Comparison of ENCODE assay signal across 25 cellular contexts in the genomic region with DNA sequence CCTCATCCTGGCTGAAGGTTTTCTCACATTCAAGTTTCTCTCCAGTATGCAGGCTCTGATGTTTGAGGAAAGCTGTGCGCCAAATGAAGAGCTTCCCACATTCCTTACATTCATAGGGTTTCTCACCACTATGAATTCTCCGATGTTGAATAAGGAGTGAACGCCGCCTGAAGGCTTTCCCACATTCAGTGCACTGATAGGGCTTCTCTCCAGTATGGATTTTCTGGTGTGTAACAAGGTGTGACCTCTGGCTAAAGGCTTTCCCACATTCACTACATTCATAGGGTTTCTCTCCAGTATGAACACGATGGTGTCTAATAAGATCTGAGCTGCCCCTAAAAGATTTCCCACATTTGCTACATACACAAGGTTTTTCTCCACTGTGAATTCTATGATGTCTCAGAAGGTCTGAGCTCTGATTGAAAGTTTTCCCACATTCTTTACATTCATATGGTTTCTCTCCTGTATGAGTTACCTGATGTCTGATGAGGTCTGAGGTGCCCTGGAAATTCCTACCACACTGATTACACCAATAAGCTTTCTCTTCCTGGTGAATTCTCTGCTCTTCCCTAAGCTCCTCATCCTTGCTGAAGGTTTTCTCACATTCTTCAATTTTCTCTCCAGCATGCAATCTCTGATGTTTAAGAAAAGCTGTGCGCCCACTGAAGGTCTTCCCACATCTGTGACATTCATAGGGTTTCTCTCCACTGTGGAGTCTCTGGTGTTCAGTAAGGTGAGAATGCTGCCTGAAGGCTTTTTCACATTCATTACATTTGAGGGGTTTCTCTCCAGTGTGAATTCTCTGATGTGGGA. TPM values are rescaled to one million over a fixed set of nuclear protein-coding genes. Genes with fewer than 3 reads are reported as not detected.
DNase-seq lines count a peak whose midpoint lies in the region; ATAC-seq, FAIRE-seq and TF ChIP-seq lines count a peak whose summit lies in the region.
"Had no signal": no experiment of that assay in that cellular context is flagged by ENCODE, and none has a peak within 500 bp of the region (broad histone marks: within the 10 kb centered on the region; RNA-seq: fewer than 3 reads in every experiment).

No MANE protein-coding gene starts in this region.

- CTCF ChIA-PET in A549 (lab: Yijun Ruan, JAX), result interaction anchor here (0.6 to 3.4 kb wide), 3 partner anchors 8 to 57 kb away, joined by 3 to 20 read pairs (median 4); partner anchors contain the start of gene ZNF594

- H3K36me3 ChIP-seq in GM23338 (ENCODE audit: insufficient read depth) (peaks cover 69% of the 10 kb centered on the region), mucosa of rectum (ENCODE audit: control insufficient read depth in 2 of 2, insufficient read depth in 2 of 2, low read length in 2 of 2) (peaks cover 0 to 9% of the 10 kb centered on the region in 2 donors)

- H3K4me3 ChIP-seq in A549 (no peak overlapping the region), GM23338 (peak overlapping the region; percentile 35; the same call in 1 of the 2 replicates), mucosa of rectum (ENCODE audit: low read length in 2 of 2) (peak overlapping the region; percentile 5 to 19)
- H3K4me3 ChIP-seq: cardiac muscle cell had no signal

- H3K79me2 ChIP-seq in GM23338 (replicated peaks; ENCODE audit: insufficient read depth), result no peaks in the 10 kb centered on the region

- H3K36me3 Mint-ChIP-seq in GM23338 (ENCODE audit: low read depth) (peaks cover 98% of the 10 kb centered on the region), chondrocyte (ENCODE audit: low read depth) (peaks cover 73% of the 10 kb centered on the region)

- H3K4me1 Mint-ChIP-seq in GM23338, result no peaks in the 10 kb centered on the region
- no peaks in the 10 kb centered on the region for H3K4me1 Mint-ChIP-seq in chondrocyte (ENCODE audit: low read depth)
- H3K4me1 Mint-ChIP-seq: WTC11 had no signal

- H3K4me1 ChIP-seq in A549 (no peaks in the 10 kb centered on the region), GM23338 (ENCODE audit: insufficient read depth) (no peaks in the 10 kb centered on the region), mucosa of rectum (ENCODE audit: control insufficient read depth in 2 of 2, insufficient read depth in 2 of 2, low read length in 2 of 2) (no peaks in the 10 kb centered on the region)
- H3K4me1 ChIP-seq: heart right ventricle had no signal

- TF ChIP-seq POLR2A in A549 (IDR thresholded peaks at IDR 0.05; ENCODE audit: low read length), result no peak

- H3K4me3 Mint-ChIP-seq in GM23338 (no peak overlapping the region), chondrocyte (ENCODE audit: unreplicated experiment) (no peak overlapping the region)
- H3K4me3 Mint-ChIP-seq: activated CD4-positive, alpha-beta memory T cell treated with anti-CD3 and anti-CD28 coated beads for 36 hours; WTC11 had no signal

- H3K9me2 ChIP-seq in GM23338 (ENCODE audit: insufficient read depth), result no peaks in the 10 kb centered on the region

- no peaks in the 10 kb centered on the region for H4K20me1 ChIP-seq in GM23338 (replicated peaks; ENCODE audit: insufficient read depth)

- H3K27ac ChIP-seq in A549, result no peak overlapping the region
- no peak overlapping the region for H3K27ac ChIP-seq in GM23338 (ENCODE audit: low read depth)
- H3K27ac ChIP-seq in mucosa of rectum (ENCODE audit: low read depth in 2 of 2, low read length in 2 of 2), result no peak overlapping the region
- H3K27ac ChIP-seq: cardiac muscle cell, epithelial cell of prostate, heart right ventricle had no signal

- 83% methylated on average over 6 of the region's 6 CpGs for WGBS in A549 (ENCODE audit: missing lambda C conversion rate)

- TF ChIP-seq RAD21 in A549 (conservative IDR thresholded peaks at IDR 0.05 in 1 of 2, IDR thresholded peaks at IDR 0.05 in 1 of 2), result no peak

- H3K27me3 Mint-ChIP-seq in GM23338 (ENCODE audit: insufficient read depth, low read depth, poor library complexity) (peaks cover 36% of the 10 kb centered on the region), chondrocyte (ENCODE audit: low read depth) (no peaks in the 10 kb centered on the region)
- H3K27me3 Mint-ChIP-seq: activated CD4-positive, alpha-beta memory T cell treated with anti-CD3 and anti-CD28 coated beads for 36 hours; CD4-positive, CD25-positive, alpha-beta regulatory T cell had no signal

- TF ChIP-seq CTCF in A549 (IDR thresholded peaks at IDR 0.05), result no peak
- TF ChIP-seq CTCF in GM23338 (conservative IDR thresholded peaks at IDR 0.05; ENCODE audit: low read depth in 2 of 2), result no peak
- TF ChIP-seq CTCF in chondrocyte (IDR thresholded peaks at IDR 0.05), result no peak

- POLR2A ChIA-PET in A549 (lab: Yijun Ruan, JAX), result interaction anchor here (1.4 kb wide), 1 partner anchor 9 kb away, joined by 5 read pairs; the partner anchor contains the start of gene ZNF594

- H3K9me3 ChIP-seq in A549 (peaks cover 100% of the 10 kb centered on the region), mucosa of rectum (ENCODE audit: control insufficient read depth in 2 of 2, low read length in 2 of 2) (peaks cover 46 to 60% of the 10 kb centered on the region in 2 donors)

- H3F3A ChIP-seq in GM23338 (replicated peaks; ENCODE audit: low read depth), result peaks cover 36% of the 10 kb centered on the region

- H3K9me3 Mint-ChIP-seq in GM23338 (peaks cover 100% of the 10 kb centered on the region), chondrocyte (ENCODE audit: low read depth) (peaks cover 76% of the 10 kb centered on the region)

- H2AFZ ChIP-seq in GM23338, result no peak overlapping the region

- DNase-seq in A549 (ENCODE audit: low read depth in 1 of 2, low spot score in 1 of 2), result no peak
- peak; percentile 5 for DNase-seq in GM23338 (ENCODE audit: low spot score)
- DNase-seq in chondrocyte (ENCODE audit: low spot score), result no peak
- no peak for DNase-seq in A172 (ENCODE audit: low spot score)
- DNase-seq: activated CD4-positive, alpha-beta memory T cell treated with anti-CD3 and anti-CD28 coated beads for 36 hours; activated effector memory CD4-positive, alpha-beta T cell treated with anti-CD3 and anti-CD28 coated beads, Interleukin-2, amount 50 U/mL, for 16 hours; anterior cingulate cortex; CD4-positive, CD25-positive, alpha-beta regulatory T cell; dermis blood vessel endothelial cell; heart right ventricle; MV-4-11; NCI-H2171; NCI-H526 treated with DMSO at 0.1 percent for 48 hours; RPMI8226; T1000 had no signal

- no peak overlapping the region for H3K9ac ChIP-seq in mucosa of rectum (ENCODE audit: low read depth in 1 of 2, low read length in 2 of 2)

- no peak overlapping the region for H3K4me2 ChIP-seq in A549
- no peak overlapping the region for H3K4me2 ChIP-seq in GM23338

- no peak overlapping the region for H3K27ac Mint-ChIP-seq in GM23338
- peak overlapping the region; percentile 24 for H3K27ac Mint-ChIP-seq in chondrocyte (ENCODE audit: unreplicated experiment)
- H3K27ac Mint-ChIP-seq: activated CD4-positive, alpha-beta memory T cell treated with anti-CD3 and anti-CD28 coated beads for 36 hours; WTC11 had no signal

- no peak for TF ChIP-seq EP300 in A549 (IDR thresholded peaks at IDR 0.05)

- H3K27me3 ChIP-seq in GM23338 (ENCODE audit: insufficient read depth) (peaks cover 5% of the 10 kb centered on the region; the same call in 1 of the 2 replicates), mucosa of rectum (ENCODE audit: control insufficient read depth in 2 of 2, insufficient read depth in 2 of 2, low read length in 2 of 2) (no peaks in the 10 kb centered on the region)
- H3K27me3 ChIP-seq: cardiac muscle cell, heart right ventricle had no signal

- no peak for FAIRE-seq in A549 (lab: Jason Lieb, UNC)
- FAIRE-seq: G401.6 had no signal

- ATAC-seq in A549 (no peak), GM23338 (no peak), GM21515 (IDR thresholded peaks at IDR 0.05; ENCODE audit: unreplicated experiment) (no peak), SK-N-SH treated with all-trans-retinoic acid at 6 μM for 48 hours (no peak)
- ATAC-seq: HCT116, heart right ventricle, WTC11 had no signal

TF ChIP-seq in GM23338, 12 proteins besides CTCF, POLR2A, EP300 and RAD21 (continues in another document):
- no peak for TF ChIP-seq JUNB (IDR thresholded peaks at IDR 0.05; ENCODE audit: unreplicated experiment)

RNA-seq across cellular contexts. Expression of gene ZNF594, which starts 8.9 kb away (rescaled TPM):
- polyA plus RNA-seq in A549 (2011; rRNA removed), result 3.8 and 4.3 TPM in 2 replicates
- polyA plus RNA-seq in A549 (2012; cell fraction: cytosol; rRNA removed), result 1.1 and 1.6 TPM in 2 replicates
- 2.3 and 2.5 TPM in 2 replicates for polyA plus RNA-seq in A549 (2012; cell fraction: nucleus; rRNA removed)
- polyA plus RNA-seq in A549 (2017; fragmentation: RNase III; extraction: RNeasy Plus Mini Kit Qiagen cat#74134 plus additional on column Dnase treatment), result 2.2 to 2.7 TPM (median 2.3 TPM) in 3 replicates
- 2.6 and 3.4 TPM in 2 replicates for polyA minus RNA-seq in A549 (2011; rRNA and poly(A)+ RNA removed)
- 15.6 and 16.2 TPM in 2 replicates for total RNA-seq in GM23338 (2014; rRNA removed; shearing (Covaris generic))
- polyA plus RNA-seq in GM23338 (2016; fragmentation: Nextera tagmentation; extraction: Ambion mirVana), result 5.3 and 7.0 TPM in 2 replicates
- total RNA-seq in chondrocyte, result 4.1 to 8.5 TPM (median 4.7 TPM) in 3 replicates
- total RNA-seq in A172 (2014; rRNA removed; shearing (Covaris generic)), result 16.1 and 20.9 TPM in 2 replicates

RNA-seq across cellular contexts. Expression of gene SCIMP, which starts 51.9 kb away (rescaled TPM):
- not detected in 2 replicates for polyA plus RNA-seq in A549 (2011; rRNA removed)
- not detected in 2 replicates for polyA plus RNA-seq in A549 (2012; cell fraction: cytosol; rRNA removed)
- polyA plus RNA-seq in A549 (2012; cell fraction: nucleus; rRNA removed), result not detected in 2 replicates
- polyA plus RNA-seq in A549 (2017; fragmentation: RNase III; extraction: RNeasy Plus Mini Kit Qiagen cat#74134 plus additional on column Dnase treatment), result not detected in 3 replicates
- polyA minus RNA-seq in A549 (2011; rRNA and poly(A)+ RNA removed), result not detected in 2 replicates
- total RNA-seq in GM23338 (2014; rRNA removed; shearing (Covaris generic)), result not detected in 2 replicates
- polyA plus RNA-seq in GM23338 (2016; fragmentation: Nextera tagmentation; extraction: Ambion mirVana), result 0.24 and 0.36 TPM in 2 replicates
- not detected in 3 replicates for total RNA-seq in chondrocyte
- total RNA-seq in A172 (2014; rRNA removed; shearing (Covaris generic)), result not detected in 2 replicates
- total RNA-seq: activated CD4-positive, alpha-beta memory T cell treated with anti-CD3 and anti-CD28 coated beads for 36 hours; cardiac muscle cell; CD4-positive, CD25-positive, alpha-beta regulatory T cell; dermis blood vessel endothelial cell; fibroblast of villous mesenchyme; osteocyte; WTC11 had no signal
